Comparison of ENCODE assay signal across 26 cellular contexts in the genomic region with DNA sequence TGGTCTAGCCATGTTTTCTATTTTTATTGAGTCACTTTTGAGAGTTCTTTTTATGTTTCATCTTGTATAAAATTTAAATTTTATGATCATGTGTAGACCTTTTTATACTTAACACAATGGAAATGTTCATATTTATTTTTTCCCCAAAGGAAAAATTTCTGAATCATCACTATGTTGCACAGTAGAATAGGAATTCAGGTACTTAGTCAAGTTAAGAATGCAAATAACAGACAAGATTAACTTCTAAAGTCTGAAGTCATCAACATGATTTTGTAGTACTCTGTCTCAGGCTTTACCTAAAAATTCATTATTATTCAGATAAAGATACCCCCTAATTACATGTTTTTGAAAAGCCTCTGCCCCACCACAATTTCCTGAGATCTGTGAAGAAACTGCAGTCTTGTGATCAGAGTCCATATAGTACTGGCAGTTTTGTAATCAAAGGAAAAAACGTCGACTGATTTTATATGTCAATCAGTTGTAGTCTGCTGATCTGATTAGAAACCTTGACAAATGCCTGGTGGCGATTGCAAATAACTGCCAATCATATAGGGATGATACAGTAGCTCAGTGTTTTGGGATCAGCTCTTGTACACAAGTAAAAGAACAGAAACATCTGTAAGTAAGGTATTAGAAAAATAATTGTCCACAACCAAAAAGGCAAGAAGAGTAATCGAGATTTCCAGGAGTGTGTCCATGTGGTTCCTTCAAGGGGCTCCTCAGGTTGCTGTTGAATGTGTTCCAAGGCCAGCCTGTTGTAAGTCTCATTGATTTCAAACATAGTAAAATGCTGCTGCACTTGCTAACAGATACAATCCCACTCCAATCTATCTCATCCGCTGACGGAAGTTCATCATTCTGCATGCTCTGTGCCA.
"Had no signal": no experiment of that assay in that cellular context is flagged by ENCODE, and none has a peak within 500 bp of the region (broad histone marks: within the 10 kb centered on the region; RNA-seq: fewer than 3 reads in every experiment).

No MANE protein-coding gene starts in this region.

- H3K4me3 Mint-ChIP-seq: activated naive CD4-positive, alpha-beta T cell treated with anti-CD3 and anti-CD28 coated beads, Interleukin-2, amount 50 U/mL, for 24 hours; effector memory CD8-positive, alpha-beta T cell; naive B cell; neural progenitor cell; stimulated activated naive CD8-positive, alpha-beta T cell treated with anti-CD3 and anti-CD28 coated beads, Interleukin-15, amount 100 ng/mL, for 72 hours; T-helper 1 cell treated with Interleukin-12 subunit alpha and Interleukin-12 subunit beta and Interleukin-4 antibody, amounts not matched to agents 30 μg/mL and 1 μg/mL, for 36 hours had no signal

- H3K4me1 Mint-ChIP-seq: activated naive CD4-positive, alpha-beta T cell treated with anti-CD3 and anti-CD28 coated beads, Interleukin-2, amount 50 U/mL, for 24 hours; naive B cell; stimulated activated naive CD8-positive, alpha-beta T cell treated with anti-CD3 and anti-CD28 coated beads, Interleukin-15, amount 100 ng/mL, for 72 hours had no signal

- H3K36me3 ChIP-seq: cardiac muscle cell, neural progenitor cell, suprapubic skin, vagina had no signal

- H3K4me2 ChIP-seq: neural progenitor cell had no signal

- H3K9me3 Mint-ChIP-seq: activated naive CD4-positive, alpha-beta T cell treated with anti-CD3 and anti-CD28 coated beads, Interleukin-2, amount 50 U/mL, for 24 hours; effector memory CD8-positive, alpha-beta T cell; neural progenitor cell; stimulated activated naive CD8-positive, alpha-beta T cell treated with anti-CD3 and anti-CD28 coated beads, Interleukin-15, amount 100 ng/mL, for 72 hours; T-helper 1 cell treated with Interleukin-12 subunit alpha and Interleukin-12 subunit beta and Interleukin-4 antibody, amounts not matched to agents 30 μg/mL and 1 μg/mL, for 36 hours had no signal

- H3K4me1 ChIP-seq: psoas muscle had no signal

- H3K27me3 ChIP-seq: cardiac muscle cell, neural progenitor cell, suprapubic skin, vagina had no signal

- H2AFZ ChIP-seq: neural progenitor cell had no signal

- H3K27ac Mint-ChIP-seq: activated naive CD4-positive, alpha-beta T cell treated with anti-CD3 and anti-CD28 coated beads, Interleukin-2, amount 50 U/mL, for 24 hours; effector memory CD8-positive, alpha-beta T cell; neural progenitor cell; stimulated activated naive CD8-positive, alpha-beta T cell treated with anti-CD3 and anti-CD28 coated beads, Interleukin-15, amount 100 ng/mL, for 72 hours; T-helper 1 cell treated with Interleukin-12 subunit alpha and Interleukin-12 subunit beta and Interleukin-4 antibody, amounts not matched to agents 30 μg/mL and 1 μg/mL, for 36 hours had no signal

- H3K36me3 Mint-ChIP-seq: activated naive CD4-positive, alpha-beta T cell treated with anti-CD3 and anti-CD28 coated beads, Interleukin-2, amount 50 U/mL, for 24 hours; naive B cell had no signal

- DNase-seq: activated CD4-positive, alpha-beta T cell treated with anti-CD3 and anti-CD28 coated beads, Interleukin-2, amount 50 U/mL, for 1 hour; activated CD4-positive, CD25-positive, alpha-beta regulatory T cell treated with anti-CD3 and anti-CD28 coated beads, Interleukin-2, amount 50 U/mL, for 72 hours; activated CD8-positive, alpha-beta memory T cell treated with anti-CD3 and anti-CD28 coated beads, Interleukin-2, amount 50 U/mL, for 4 hours; activated effector memory CD4-positive, alpha-beta T cell treated with anti-CD3 and anti-CD28 coated beads, Interleukin-2, amount 50 U/mL, for 16 hours; activated T-cell treated with anti-CD3 and anti-CD28 coated beads, Interleukin-2, amount 50 U/mL, for 48 hours; effector memory CD8-positive, alpha-beta T cell; foreskin melanocyte; glutamatergic neuron; hypothalamus; kidney glomerular epithelial cell; left ventricle myocardium superior; mesenchymal stem cell; mucosa of descending colon; naive B cell; psoas muscle; right cardiac atrium; stimulated activated CD4-positive, alpha-beta T cell treated with anti-CD3 and anti-CD28 coated beads, Interleukin-15, amount 100 ng/mL, for 24 hours; stimulated activated CD4-positive, alpha-beta T cell treated with anti-CD3 and anti-CD28 coated beads, Interleukin-2, amount 100 ng/mL, for 48 hours; stimulated activated naive CD8-positive, alpha-beta T cell treated with anti-CD3 and anti-CD28 coated beads, Interleukin-15, amount 100 ng/mL, for 72 hours had no signal

- H3K4me3 ChIP-seq: cardiac muscle cell, mucosa of descending colon, neural progenitor cell, psoas muscle, skin epidermis, suprapubic skin, vagina had no signal

- H3K9me3 ChIP-seq: mucosa of descending colon, psoas muscle, suprapubic skin, vagina had no signal

- H3K27ac ChIP-seq: cardiac muscle cell, neural progenitor cell, psoas muscle, skin epidermis, suprapubic skin, vagina had no signal

- ATAC-seq: effector memory CD8-positive, alpha-beta T cell; left ventricle myocardium superior; mucosa of descending colon; psoas muscle; right cardiac atrium; stimulated activated naive CD8-positive, alpha-beta T cell treated with anti-CD3 and anti-CD28 coated beads, Interleukin-15, amount 100 ng/mL, for 72 hours had no signal

- H3K9ac ChIP-seq: neural progenitor cell had no signal
